Comparison of ENCODE assay signal across 10 cellular contexts in genomic region chr18:63107171-63107850, GRCh38.
DNase-seq lines count a peak whose midpoint lies in the region; ATAC-seq and TF ChIP-seq lines count a peak whose summit lies in the region.
"Had no signal": no experiment of that assay in that cellular context is flagged by ENCODE, and none has a peak within 500 bp of the region (broad histone marks: within the 10 kb centered on the region; RNA-seq: fewer than 3 reads in every experiment).

No MANE protein-coding gene starts in this region.

- ATAC-seq in GM21786 (IDR thresholded peaks at IDR 0.05; ENCODE audit: unreplicated experiment): peak; percentile 32

- H3K27me3 Mint-ChIP-seq in activated CD4-positive, alpha-beta T cell treated with anti-CD3 and anti-CD28 coated beads, Interleukin-2, amount 10 ng/mL, durations not matched to agents 7 days and 5 days: peaks cover 8% of the 10 kb centered on the region

- DNase-seq in activated CD4-positive, alpha-beta T cell treated with anti-CD3 and anti-CD28 coated beads, Interleukin-2, amount 10 ng/mL, durations not matched to agents 7 days and 5 days: no peak
- no peak for DNase-seq in activated CD4-positive, alpha-beta T cell treated with anti-CD3 and anti-CD28 coated beads for 1 hour
- DNase-seq in HL-60 (ENCODE audit: low read depth in 1 of 2, low spot score in 1 of 2) (no peak), osteoblast (ENCODE audit: insufficient read length, low spot score, missing footprints) (peak; percentile 82), SHP77 (lab: John Stamatoyannopoulos, UW) (no peak), stomach (no peak), CD1c-positive myeloid dendritic cell (ENCODE audit: extremely low spot score) (no peak)
- DNase-seq: aorta, MG63 had no signal

- H4K20me1 ChIP-seq in osteoblast (ENCODE audit: insufficient read depth, low read length): no peaks in the 10 kb centered on the region

- peaks cover 24% of the 10 kb centered on the region for H3K9me3 Mint-ChIP-seq in activated CD4-positive, alpha-beta T cell treated with anti-CD3 and anti-CD28 coated beads, Interleukin-2, amount 10 ng/mL, durations not matched to agents 7 days and 5 days

- no peaks in the 10 kb centered on the region for H3K79me2 ChIP-seq in osteoblast (ENCODE audit: insufficient read depth, low read length)

- no peaks in the 10 kb centered on the region for H3K36me3 ChIP-seq in osteoblast (ENCODE audit: insufficient read depth, low read length)
- no peaks in the 10 kb centered on the region for H3K36me3 ChIP-seq in stomach
- H3K36me3 ChIP-seq: MG63 had no signal

- 42 to 48% (median 47%) methylated on average over 6 of the region's 6 CpGs for WGBS in stomach, 5 donors

- TF ChIP-seq EP300 in stomach (IDR thresholded peaks at IDR 0.05): no peak

- no peak for TF ChIP-seq POLR2A in stomach (IDR thresholded peaks at IDR 0.05)

- H2AFZ ChIP-seq in osteoblast (ENCODE audit: low read length): no peak overlapping the region

- H3K4me1 Mint-ChIP-seq in activated CD4-positive, alpha-beta T cell treated with anti-CD3 and anti-CD28 coated beads, Interleukin-2, amount 10 ng/mL, durations not matched to agents 7 days and 5 days: peaks cover 45% of the 10 kb centered on the region

- H3K27ac Mint-ChIP-seq in activated CD4-positive, alpha-beta T cell treated with anti-CD3 and anti-CD28 coated beads, Interleukin-2, amount 10 ng/mL, durations not matched to agents 7 days and 5 days: peak overlapping the region; percentile 37

- peak overlapping the region; percentile 60 for H3K4me3 Mint-ChIP-seq in activated CD4-positive, alpha-beta T cell treated with anti-CD3 and anti-CD28 coated beads, Interleukin-2, amount 10 ng/mL, durations not matched to agents 7 days and 5 days

- TF ChIP-seq CTCF in HL-60 (IDR thresholded peaks at IDR 0.05; ENCODE audit: insufficient read depth, low read length): no peak
- TF ChIP-seq CTCF in osteoblast (IDR thresholded peaks at IDR 0.05; ENCODE audit: extremely low read depth, low read depth, low read length): no peak
- TF ChIP-seq CTCF in stomach (IDR thresholded peaks at IDR 0.05): no peak

- CTCF ChIA-PET in activated CD4-positive, alpha-beta T cell treated with anti-CD3 and anti-CD28 coated beads, Interleukin-2, amount 10 ng/mL, durations not matched to agents 7 days and 5 days (lab: Charles Lee): interaction anchor here (0.5 to 1.6 kb wide), 2 partner anchors 10 to 41 kb away, joined by 4 to 5 read pairs; no protein-coding TSS in a partner anchor

- no peaks in the 10 kb centered on the region for H3K27me3 ChIP-seq in HL-60 (ENCODE audit: insufficient read depth, poor library complexity, severe bottlenecking)
- H3K27me3 ChIP-seq in osteoblast (ENCODE audit: insufficient read depth, low read length): no peaks in the 10 kb centered on the region
- no peaks in the 10 kb centered on the region for H3K27me3 ChIP-seq in stomach
- H3K27me3 ChIP-seq: MG63 had no signal

- peaks cover 10% of the 10 kb centered on the region for H3K36me3 Mint-ChIP-seq in activated CD4-positive, alpha-beta T cell treated with anti-CD3 and anti-CD28 coated beads, Interleukin-2, amount 10 ng/mL, durations not matched to agents 7 days and 5 days (ENCODE audit: low read depth)

- H3K4me1 ChIP-seq in osteoblast (ENCODE audit: insufficient read depth, low read length) (no peaks in the 10 kb centered on the region), stomach (peaks cover 0 to 12% (median 5%) of the 10 kb centered on the region in 4 donors)

- peak overlapping the region; percentile 51 for H3K27ac ChIP-seq in HL-60 (replicated peaks)
- H3K27ac ChIP-seq in osteoblast (ENCODE audit: low read depth, low read length): no peak overlapping the region
- H3K27ac ChIP-seq in stomach: no peak overlapping the region

- no peaks in the 10 kb centered on the region for H3K9me3 ChIP-seq in osteoblast (ENCODE audit: low read depth, low read length)
- H3K9me3 ChIP-seq in stomach: no peaks in the 10 kb centered on the region
- H3K9me3 ChIP-seq: MG63 had no signal

- POLR2A ChIA-PET in activated CD4-positive, alpha-beta T cell treated with anti-CD3 and anti-CD28 coated beads, Interleukin-2, amount 10 ng/mL, durations not matched to agents 7 days and 5 days (lab: Charles Lee): no interaction called here

- peak overlapping the region; percentile 3 for H3K4me2 ChIP-seq in osteoblast (ENCODE audit: insufficient read depth, low read length)

- intact Hi-C loops in stomach (cut with DNase I; ENCODE audit: low total_unique reads): no loop called here

- H3K4me3 ChIP-seq in HL-60 (replicated peaks; ENCODE audit: insufficient read depth, low read length) (no peak overlapping the region), osteoblast (ENCODE audit: insufficient read depth, low read length) (no peak overlapping the region), stomach (no peak overlapping the region)
- H3K4me3 ChIP-seq: MG63 had no signal
